Comparison of ENCODE assay signal across 18 cellular contexts in the genomic region with DNA sequence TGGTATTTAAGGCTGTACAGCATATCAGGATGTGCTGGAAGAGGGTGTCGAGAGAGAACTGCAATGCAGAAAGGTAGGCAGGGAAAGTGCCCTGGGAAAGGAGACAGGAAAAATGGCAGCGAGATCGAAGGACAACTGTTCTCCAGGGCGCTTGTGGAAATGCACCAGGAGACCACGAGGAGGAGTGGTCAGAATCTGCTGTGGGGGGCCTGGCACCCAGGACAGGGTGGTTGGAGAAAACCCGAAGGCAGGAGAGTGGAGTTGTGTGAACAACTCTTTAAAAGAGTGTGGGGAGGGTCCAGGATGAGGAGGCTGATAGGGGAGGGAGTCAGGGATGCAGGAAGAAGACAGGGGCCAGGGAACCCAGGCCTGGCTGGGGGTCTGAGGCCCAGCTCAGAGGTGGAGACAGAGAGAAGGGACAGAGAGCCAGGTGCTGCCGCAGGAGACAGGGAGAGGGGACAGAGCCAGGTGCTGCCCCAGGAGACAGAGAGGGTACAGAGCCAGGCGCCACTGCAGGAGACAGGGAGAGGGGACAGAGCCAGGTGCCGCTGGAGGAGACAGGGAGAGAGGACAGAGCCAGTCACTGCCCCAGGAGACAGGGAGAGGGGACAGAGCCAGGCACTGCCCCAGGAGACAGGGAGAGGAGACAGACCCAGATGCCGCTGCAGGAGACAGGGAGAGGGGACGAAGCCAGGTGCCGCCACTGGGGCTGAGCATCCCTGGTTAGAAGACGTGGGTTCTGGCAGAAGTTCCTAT. TPM values are rescaled to one million over a fixed set of nuclear protein-coding genes. Genes with fewer than 3 reads are reported as not detected.
DNase-seq lines count a peak whose midpoint lies in the region; ATAC-seq and TF ChIP-seq lines count a peak whose summit lies in the region.
"Had no signal": no experiment of that assay in that cellular context is flagged by ENCODE, and none has a peak within 500 bp of the region (broad histone marks: within the 10 kb centered on the region; RNA-seq: fewer than 3 reads in every experiment).

No MANE protein-coding gene starts in this region.

- peak; percentile 11 for ATAC-seq in stimulated activated naive CD8-positive, alpha-beta T cell treated with anti-CD3 and anti-CD28 coated beads, Interleukin-15, amount 100 ng/mL, for 72 hours
- ATAC-seq in stimulated activated naive CD8-positive, alpha-beta T cell treated with anti-CD3 and anti-CD28 coated beads, Interleukin-15, Interleukin-2, amounts not matched to agents 100 U/mL and 50 U/mL, for 24 hours = no peak

- H3K9me3 Mint-ChIP-seq in stimulated activated naive CD8-positive, alpha-beta T cell treated with anti-CD3 and anti-CD28 coated beads, Interleukin-15, amount 100 ng/mL, for 72 hours = no peaks in the 10 kb centered on the region
- H3K9me3 Mint-ChIP-seq in endothelial cell (ENCODE audit: unreplicated experiment) (no peaks in the 10 kb centered on the region), osteocyte (ENCODE audit: unreplicated experiment) (no peaks in the 10 kb centered on the region)
- H3K9me3 Mint-ChIP-seq: CD8-positive, alpha-beta memory T cell had no signal

- TF ChIP-seq CTCF in endothelial cell (IDR thresholded peaks at IDR 0.05; ENCODE audit: unreplicated experiment) (no peak), osteocyte (IDR thresholded peaks at IDR 0.05) (no peak)

- DNase-seq in stimulated activated naive CD8-positive, alpha-beta T cell treated with anti-CD3 and anti-CD28 coated beads, Interleukin-15, amount 100 ng/mL, for 72 hours = no peak
- no peak for DNase-seq in stimulated activated naive CD8-positive, alpha-beta T cell treated with anti-CD3 and anti-CD28 coated beads, Interleukin-15, Interleukin-2, amounts not matched to agents 100 U/mL and 50 U/mL, for 24 hours
- DNase-seq in endothelial cell (ENCODE audit: low spot score) (no peak), osteocyte (ENCODE audit: extremely low spot score, unreplicated experiment) (peak; percentile 76), nucleus accumbens (lab: John Stamatoyannopoulos, UW) (no peak), putamen (ENCODE audit: low spot score) (no peak), mucosa of gallbladder (ENCODE audit: low spot score) (no peak)
- DNase-seq: CD8-positive, alpha-beta memory T cell; DMS53; EL; MV-4-11; NCI-H1694 treated with DMSO at 0.1 percent for 48 hours; NCI-H2227 treated with DMSO at 0.1 percent for 48 hours; NCI-H510A treated with DMSO at 0.1 percent for 48 hours; NCI-H82; OCI-M1; Right ventricle myocardium superior had no signal

- no peaks in the 10 kb centered on the region for H3K4me1 Mint-ChIP-seq in stimulated activated naive CD8-positive, alpha-beta T cell treated with anti-CD3 and anti-CD28 coated beads, Interleukin-15, amount 100 ng/mL, for 72 hours
- peaks cover 5% of the 10 kb centered on the region for H3K4me1 Mint-ChIP-seq in endothelial cell (ENCODE audit: unreplicated experiment)
- peaks cover 9% of the 10 kb centered on the region for H3K4me1 Mint-ChIP-seq in osteocyte (ENCODE audit: unreplicated experiment)
- H3K4me1 Mint-ChIP-seq: CD8-positive, alpha-beta memory T cell had no signal

- peaks cover 4% of the 10 kb centered on the region for H3K36me3 Mint-ChIP-seq in endothelial cell (ENCODE audit: low read depth, unreplicated experiment)
- H3K36me3 Mint-ChIP-seq in osteocyte (ENCODE audit: unreplicated experiment) = peaks cover 5% of the 10 kb centered on the region
- H3K36me3 Mint-ChIP-seq: CD8-positive, alpha-beta memory T cell had no signal

- H3K27me3 Mint-ChIP-seq in stimulated activated naive CD8-positive, alpha-beta T cell treated with anti-CD3 and anti-CD28 coated beads, Interleukin-15, amount 100 ng/mL, for 72 hours = peaks cover under 1% of the 10 kb centered on the region
- peaks cover 8% of the 10 kb centered on the region for H3K27me3 Mint-ChIP-seq in endothelial cell (ENCODE audit: unreplicated experiment)
- no peaks in the 10 kb centered on the region for H3K27me3 Mint-ChIP-seq in osteocyte (ENCODE audit: unreplicated experiment)
- H3K27me3 Mint-ChIP-seq: CD8-positive, alpha-beta memory T cell had no signal

- H3K27ac Mint-ChIP-seq in stimulated activated naive CD8-positive, alpha-beta T cell treated with anti-CD3 and anti-CD28 coated beads, Interleukin-15, amount 100 ng/mL, for 72 hours = peak overlapping the region in 1 of 2 donors; percentile 54
- H3K27ac Mint-ChIP-seq in endothelial cell (ENCODE audit: unreplicated experiment) = peak overlapping the region; percentile 33
- no peak overlapping the region for H3K27ac Mint-ChIP-seq in osteocyte (ENCODE audit: unreplicated experiment)

- no peak overlapping the region for H3K4me3 Mint-ChIP-seq in stimulated activated naive CD8-positive, alpha-beta T cell treated with anti-CD3 and anti-CD28 coated beads, Interleukin-15, amount 100 ng/mL, for 72 hours
- H3K4me3 Mint-ChIP-seq in endothelial cell (ENCODE audit: unreplicated experiment) = no peak overlapping the region
- H3K4me3 Mint-ChIP-seq in osteocyte (ENCODE audit: unreplicated experiment) = no peak overlapping the region
- H3K4me3 Mint-ChIP-seq: CD8-positive, alpha-beta memory T cell had no signal

RNA-seq across cellular contexts. Expression of gene SLC22A1, which starts 9.3 kb away (rescaled TPM):
- total RNA-seq in endothelial cell (ENCODE audit: unreplicated experiment) (2.7 TPM), osteocyte (1.0 and 1.5 TPM in 2 replicates), mucosa of gallbladder (8.9 TPM)
- total RNA-seq: H4 had no signal
